ENCODE assay signal across 14 cellular contexts in genomic region chr7:150715738-150716137, GRCh38. TPM values are rescaled to one million over a fixed set of nuclear protein-coding genes. Genes with fewer than 3 reads are reported as not detected.
DNase-seq lines count a peak whose midpoint lies in the region; ATAC-seq and TF ChIP-seq lines count a peak whose summit lies in the region.
"Had no signal": no experiment of that assay in that cellular context is flagged by ENCODE, and none has a peak within 500 bp of the region (broad histone marks: within the 10 kb centered on the region; RNA-seq: fewer than 3 reads in every experiment).

No MANE protein-coding gene starts in this region.

- peaks cover 0 to 28% (median 10%) of the 10 kb centered on the region in 4 donors for H3K9me3 ChIP-seq in stomach
- H3K9me3 ChIP-seq: ovary had no signal

- H3K27me3 Mint-ChIP-seq in activated CD8-positive, alpha-beta T cell treated with anti-CD3 and anti-CD28 coated beads for 36 hours, result no peaks in the 10 kb centered on the region
- H3K27me3 Mint-ChIP-seq in immature natural killer cell (ENCODE audit: low read depth in 3 of 3), result peaks cover 0 to 2% (median 0%) of the 10 kb centered on the region in 3 donors

- ATAC-seq in activated CD4-positive, CD25-positive, alpha-beta regulatory T cell treated with anti-CD3 and anti-CD28 coated beads, Interleukin-2, amount 50 U/mL, for 24 hours, result peak; percentile 38 to 40
- ATAC-seq in activated CD8-positive, alpha-beta T cell treated with anti-CD3 and anti-CD28 coated beads for 36 hours, result peak; percentile 41
- no peak for ATAC-seq in HG03196 (IDR thresholded peaks at IDR 0.05; ENCODE audit: unreplicated experiment)
- ATAC-seq in GM19023 (IDR thresholded peaks at IDR 0.05; ENCODE audit: unreplicated experiment), result no peak

- H3K36me3 Mint-ChIP-seq in activated CD8-positive, alpha-beta T cell treated with anti-CD3 and anti-CD28 coated beads for 36 hours (ENCODE audit: low read depth), result peaks cover 58% of the 10 kb centered on the region
- H3K36me3 Mint-ChIP-seq in immature natural killer cell, result peaks cover 33 to 37% (median 37%) of the 10 kb centered on the region in 3 donors
- H3K36me3 Mint-ChIP-seq: brain had no signal

- TF ChIP-seq CTCF in activated CD8-positive, alpha-beta T cell treated with anti-CD3 and anti-CD28 coated beads for 36 hours (IDR thresholded peaks at IDR 0.05), result no peak
- no peak for TF ChIP-seq CTCF in stomach (IDR thresholded peaks at IDR 0.05)

- intact Hi-C loops in activated CD8-positive, alpha-beta T cell treated with anti-CD3 and anti-CD28 coated beads for 36 hours (cut with micrococcal nuclease), result loop anchor here (2.0 to 5.0 kb wide), 3 partner anchors 33 to 48 kb away; no protein-coding TSS in a partner anchor
- intact Hi-C loops in stomach (cut with DNase I; ENCODE audit: low total_unique reads), result no loop called here

- H3K4me1 ChIP-seq in stomach, result peaks cover 0 to 6% (median 2%) of the 10 kb centered on the region in 4 donors

- H3K36me3 ChIP-seq in stomach, result peaks cover 0 to 13% (median 9%) of the 10 kb centered on the region in 4 donors
- H3K36me3 ChIP-seq: ovary had no signal

- no peak for TF ChIP-seq POLR2A in stomach (IDR thresholded peaks at IDR 0.05)

- CTCF ChIA-PET in activated CD8-positive, alpha-beta T cell treated with anti-CD3 and anti-CD28 coated beads for 36 hours (lab: Charles Lee), result interaction anchor here (0.6 to 5.7 kb wide), 28 partner anchors 8 to 267 kb away, joined by 3 to 42 read pairs (median 4); partner anchors contain the start of genes GIMAP2, GIMAP4 and GIMAP7

- H3K9me3 Mint-ChIP-seq in activated CD8-positive, alpha-beta T cell treated with anti-CD3 and anti-CD28 coated beads for 36 hours, result peaks cover 15% of the 10 kb centered on the region
- peaks cover 7 to 16% (median 13%) of the 10 kb centered on the region in 6 donors for H3K9me3 Mint-ChIP-seq in immature natural killer cell

- peak overlapping the region; percentile 85 for H3K27ac Mint-ChIP-seq in activated CD8-positive, alpha-beta T cell treated with anti-CD3 and anti-CD28 coated beads for 36 hours
- peak overlapping the region; percentile 91 to 99 (median 98) for H3K27ac Mint-ChIP-seq in immature natural killer cell
- H3K27ac Mint-ChIP-seq: brain had no signal

- POLR2A ChIA-PET in activated CD8-positive, alpha-beta T cell treated with anti-CD3 and anti-CD28 coated beads for 36 hours (lab: Charles Lee), result interaction anchor here (0.7 to 4.8 kb wide), 20 partner anchors 14 to 273 kb away, joined by 3 to 63 read pairs (median 4); partner anchors contain the start of genes GIMAP2, GIMAP5, GIMAP6 and GIMAP7

- TF ChIP-seq EP300 in stomach (IDR thresholded peaks at IDR 0.05), result no peak

- peak overlapping the region in 4 of 5 donors; percentile 64 to 76 (median 67) for H3K27ac ChIP-seq in stomach
- H3K27ac ChIP-seq: ovary had no signal

- peaks cover 47% of the 10 kb centered on the region for H3K4me1 Mint-ChIP-seq in activated CD8-positive, alpha-beta T cell treated with anti-CD3 and anti-CD28 coated beads for 36 hours (ENCODE audit: low read depth)
- H3K4me1 Mint-ChIP-seq in immature natural killer cell, result peaks cover 54 to 65% of the 10 kb centered on the region in 2 donors
- H3K4me1 Mint-ChIP-seq: brain had no signal

- H3K27me3 ChIP-seq in stomach, result no peaks in the 10 kb centered on the region
- H3K27me3 ChIP-seq: ovary had no signal

- peak overlapping the region in 1 of 4 donors; percentile 44 for H3K4me3 ChIP-seq in stomach

- no peak for DNase-seq in activated CD4-positive, CD25-positive, alpha-beta regulatory T cell (lab: John Stamatoyannopoulos, UW)
- DNase-seq in activated CD8-positive, alpha-beta T cell treated with anti-CD3 and anti-CD28 coated beads for 36 hours, result no peak
- no peak for DNase-seq in immature natural killer cell
- no peak for DNase-seq in stomach
- no peak for DNase-seq in kidney tubule cell (ENCODE audit: low spot score)
- DNase-seq: 8988T, NCI-H524, ovary, SIG-M5 had no signal

- H3K4me3 Mint-ChIP-seq in activated CD8-positive, alpha-beta T cell treated with anti-CD3 and anti-CD28 coated beads for 36 hours, result peak overlapping the region; percentile 78
- peak overlapping the region; percentile 92 to 100 (median 100) for H3K4me3 Mint-ChIP-seq in immature natural killer cell
- H3K4me3 Mint-ChIP-seq: brain had no signal

- 50 to 59% (median 52%) methylated on average over 4 of the region's 4 CpGs for WGBS in stomach, 5 donors

RNA-seq across cellular contexts. Expression of gene GIMAP1, which starts 0.7 kb away (rescaled TPM):
- 1 to 10 TPM; 8.7 to 9.3 TPM for total RNA-seq in activated CD8-positive, alpha-beta T cell treated with anti-CD3 and anti-CD28 coated beads for 36 hours
- polyA plus RNA-seq in immature natural killer cell (10 to 100 TPM; 19.1 to 71.4 (median 25.7) TPM), stomach (1 to 10 TPM; 2.3 to 2.7 (median 2.4) TPM)
- total RNA-seq in stomach, result 1 to 10 TPM in 3 of 5 donors, under 1 TPM in 1, not detected in 1; 0.45 to 5.8 (median 4.7) TPM

RNA-seq across cellular contexts. Expression of gene GIMAP5, which starts 21.5 kb away (rescaled TPM):
- 10 to 100 TPM; 37.6 to 40.7 TPM for total RNA-seq in activated CD8-positive, alpha-beta T cell treated with anti-CD3 and anti-CD28 coated beads for 36 hours
- polyA plus RNA-seq in immature natural killer cell (100 to 1,000 TPM; 123 to 291 (median 123) TPM), stomach (10 to 100 TPM; 10.0 to 16.3 (median 14.0) TPM)
- 10 to 100 TPM in 4 of 5 donors, 1 to 10 TPM in 1; 7.0 to 25.2 (median 20.9) TPM for total RNA-seq in stomach
- total RNA-seq: fibroblast of lung had no signal
- polyA plus RNA-seq: fibroblast of lung had no signal

RNA-seq across cellular contexts. Expression of gene GIMAP2, which starts 30.2 kb away (rescaled TPM):
- 10 to 100 TPM; 42.2 to 42.7 TPM for total RNA-seq in activated CD8-positive, alpha-beta T cell treated with anti-CD3 and anti-CD28 coated beads for 36 hours
- polyA plus RNA-seq in immature natural killer cell (10 to 100 TPM; 63.1 to 93.5 (median 79.4) TPM), stomach (1 to 10 TPM; 2.6 to 5.3 (median 4.4) TPM)
- 1 to 10 TPM in 3 of 5 donors, under 1 TPM in 1, not detected in 1; 0.58 to 8.3 (median 3.6) TPM for total RNA-seq in stomach

Comparison
In these comparisons a context has a peak if more than half of its experiments do, and no peak if none do; other contexts are left out.
1. ATAC-seq: peak in activated CD4-positive, CD25-positive, alpha-beta regulatory T cell treated with anti-CD3 and anti-CD28 coated beads, Interleukin-2, amount 50 U/mL, for 24 hours (2 of 2) and activated CD8-positive, alpha-beta T cell treated with anti-CD3 and anti-CD28 coated beads for 36 hours (single experiment); none in HG03196 (single experiment) and GM19023 (single experiment).
2. RNA of gene GIMAP2, which starts 30.2 kb away (total RNA-seq): 42.2 to 42.7 TPM in activated CD8-positive, alpha-beta T cell treated with anti-CD3 and anti-CD28 coated beads for 36 hours; 0.58 to 8.3 TPM in stomach; every median in the first group is over 4 times any median in the second.